Comparison of ENCODE assay signal across 35 cellular contexts in the genomic region with DNA sequence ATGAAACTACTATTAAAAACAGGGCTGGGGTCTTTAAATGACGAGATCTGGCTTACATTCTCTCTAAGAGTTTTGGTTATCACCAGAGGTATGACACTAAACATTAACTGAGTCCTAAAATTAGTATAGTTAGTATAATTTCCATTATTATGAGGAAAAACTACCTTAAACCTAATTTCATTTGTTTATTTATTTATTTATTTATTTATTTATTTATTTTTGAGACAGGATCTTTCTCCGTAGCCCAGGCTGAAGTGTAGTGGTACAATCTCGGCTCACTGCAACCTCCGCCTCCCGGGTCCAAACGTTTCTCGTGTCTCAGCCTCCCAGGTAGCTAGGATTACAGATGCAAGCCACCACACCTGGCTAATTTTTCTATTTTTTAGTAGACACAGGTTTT.
"Had no signal": no experiment of that assay in that cellular context is flagged by ENCODE, and none has a peak within 500 bp of the region (broad histone marks: within the 10 kb centered on the region; RNA-seq: fewer than 3 reads in every experiment).

No MANE protein-coding gene starts in this region.

- H3K9me3 ChIP-seq: MG63 had no signal

- H3K36me3 ChIP-seq: MG63 had no signal

- DNase-seq: Karpas-422, Kasumi-1, MG63, MM.1S, MV-4-11, NCI-H1048, NCI-H1092, NCI-H1092 treated with DMSO at 0.1 percent for 48 hours, NCI-H1105, NCI-H1105 treated with DMSO at 0.1 percent for 48 hours, NCI-H1417, NCI-H1417 treated with DMSO at 0.1 percent for 48 hours, NCI-H1436, NCI-H1436 treated with DMSO at 0.1 percent for 48 hours, NCI-H146, NCI-H1694, NCI-H1694 treated with DMSO at 0.1 percent for 48 hours, NCI-H187, NCI-H187 treated with DMSO at 0.1 percent for 48 hours, NCI-H1930, NCI-H2029, NCI-H2029 treated with DMSO at 0.1 percent for 48 hours, NCI-H2081, NCI-H2081 treated with DMSO at 0.1 percent for 48 hours, NCI-H2107, NCI-H2171, NCI-H2171 treated with DMSO at 0.1 percent for 48 hours, NCI-H2227 treated with DMSO at 0.1 percent for 48 hours, NCI-H226, NCI-H345, NCI-H446, NCI-H446 treated with DMSO at 0.1 percent for 48 hours, NCI-H510A, NCI-H510A treated with DMSO at 0.1 percent for 48 hours, NCI-H524 had no signal

- H3K4me3 ChIP-seq: MG63 had no signal
